ENCODE assay signal across 8 cellular contexts in genomic region chr2:21422050-21422449, GRCh38.
A peak's percentile ranks its signal among the peaks of the same experiment; 100 is the strongest.
DNase-seq lines count a peak whose midpoint lies in the region; ATAC-seq and TF ChIP-seq lines count a peak whose summit lies in the region.

No MANE protein-coding gene starts in this region.

- H3K27me3 ChIP-seq in AG04450 (ENCODE audit: control insufficient read depth, insufficient read depth, low read length): no peaks in the 10 kb centered on the region

- ATAC-seq in HG03342 (IDR thresholded peaks at IDR 0.05; ENCODE audit: unreplicated experiment) (peak; percentile 85), GM19455 (IDR thresholded peaks at IDR 0.05; ENCODE audit: unreplicated experiment) (no peak)

- POLR2A ChIA-PET in AG04450 (lab: Yijun Ruan, JAX): interaction anchor here (0.5 kb wide), 1 partner anchor 261 kb away, joined by 6 read pairs; no protein-coding TSS in a partner anchor

- H3K4me3 ChIP-seq in AG04450 (ENCODE audit: low read depth, low read length): no peak overlapping the region

- H3K9me3 ChIP-seq in AG04450 (ENCODE audit: control insufficient read depth, insufficient read depth, low read length): peaks cover 6% of the 10 kb centered on the region

- H3K27ac ChIP-seq in AG04450 (ENCODE audit: low read depth, low read length): no peak overlapping the region

- CTCF ChIA-PET in AG04450 (lab: Charles Lee): interaction anchor here (0.8 kb wide), 1 partner anchor 377 kb away, joined by 3 read pairs; no protein-coding TSS in a partner anchor

- no peak for DNase-seq in AG04450 (ENCODE audit: low read depth, low spot score)
- peak; percentile 14 for DNase-seq in GDM1 (lab: John Stamatoyannopoulos, UW)
- DNase-seq in SW480 (ENCODE audit: low spot score): peak; percentile 22
- DNase-seq in left kidney (ENCODE audit: low read depth, low spot score): peak; percentile 29
- no peak for DNase-seq in dermis blood vessel endothelial cell
- no peak for DNase-seq in MV-4-11 (lab: John Stamatoyannopoulos, UW)

- peak; percentile 36 for TF ChIP-seq CTCF in AG04450 (IDR thresholded peaks at IDR 0.05; ENCODE audit: low read depth, low read length)

Comparison
In these comparisons a context has a peak if more than half of its experiments do, and no peak if none do; other contexts are left out.
1. DNase-seq: peak in GDM1 (single experiment), SW480 (single experiment) and left kidney (single experiment); none in AG04450 (single experiment), dermis blood vessel endothelial cell (single experiment) and MV-4-11 (single experiment).